Comparison of ENCODE assay signal across 20 cellular contexts in genomic region chr1:66044912-66045311, GRCh38.
"Had no signal": no experiment of that assay in that cellular context is flagged by ENCODE, and none has a peak within 500 bp of the region (broad histone marks: within the 10 kb centered on the region; RNA-seq: fewer than 3 reads in every experiment).

No MANE protein-coding gene starts in this region.

- H3K9me3 ChIP-seq: colonic mucosa, esophagus muscularis mucosa, gastroesophageal sphincter, heart left ventricle, left lung, lower lobe of right lung, mucosa of descending colon had no signal

- H3K27me3 ChIP-seq: colonic mucosa, dorsolateral prefrontal cortex, esophagus muscularis mucosa, foreskin keratinocyte, gastroesophageal sphincter, left lung had no signal

- ATAC-seq: foreskin keratinocyte, gastroesophageal sphincter, heart left ventricle, left cardiac atrium, left lung, left ventricle myocardium superior, lower lobe of right lung, mucosa of descending colon had no signal

- DNase-seq: colonic mucosa; dermis blood vessel endothelial cell; dorsolateral prefrontal cortex; effector CD4-positive, alpha-beta T cell; effector memory CD4-positive, alpha-beta T cell; foreskin keratinocyte; heart left ventricle; hippocampal formation; left cardiac atrium; left lung; left ventricle myocardium superior; lower lobe of right lung; mesenchymal stem cell; mucosa of descending colon; naive B cell had no signal

- H3K27ac ChIP-seq: colonic mucosa, esophagus muscularis mucosa, foreskin keratinocyte, gastroesophageal sphincter, heart left ventricle, left lung, lower lobe of right lung had no signal

- FAIRE-seq: endothelial cell of umbilical vein, islet of Langerhans, keratinocyte had no signal

- H3K4me1 ChIP-seq: colonic mucosa, esophagus muscularis mucosa, foreskin keratinocyte, gastroesophageal sphincter, heart left ventricle, left lung, lower lobe of right lung had no signal

- H3K4me3 ChIP-seq: colonic mucosa, dorsolateral prefrontal cortex, esophagus muscularis mucosa, gastroesophageal sphincter, heart left ventricle, left lung, lower lobe of right lung, mucosa of descending colon had no signal

- H3K36me3 ChIP-seq: colonic mucosa, esophagus muscularis mucosa, gastroesophageal sphincter, heart left ventricle, left lung, lower lobe of right lung had no signal
